8 cellular contexts compared by ENCODE assay signal in genomic region chr3:28348286-28348636, GRCh38. TPM values are rescaled to one million over a fixed set of nuclear protein-coding genes. Genes with fewer than 3 reads are reported as not detected.
DNase-seq lines count a peak whose midpoint lies in the region; ATAC-seq and TF ChIP-seq lines count a peak whose summit lies in the region.

No MANE protein-coding gene starts in this region.

- H3K36me3 ChIP-seq in H7 (replicated peaks; ENCODE audit: control insufficient read depth, insufficient read depth, low read length) (no peaks in the 10 kb centered on the region), cardiac muscle cell (no peaks in the 10 kb centered on the region)

- peaks cover 14% of the 10 kb centered on the region for H3K36me3 Mint-ChIP-seq in activated CD4-positive, alpha-beta memory T cell treated with anti-CD3 and anti-CD28 coated beads for 36 hours

- POLR2A ChIA-PET in activated CD4-positive, alpha-beta memory T cell treated with anti-CD3 and anti-CD28 coated beads for 36 hours (lab: Charles Lee): interaction anchor here (0.6 to 2.2 kb wide), 9 partner anchors 8 to 1001 kb away, joined by 3 to 12 read pairs (median 4); partner anchors contain the start of genes CMC1 and SLC4A7

- DNase-seq in AG20443 (ENCODE audit: low spot score) (peak; percentile 90), H7 (no peak), cardiac muscle cell (ENCODE audit: low read depth in 1 of 2, low spot score in 1 of 2) (no peak), putamen (ENCODE audit: low spot score) (peak; percentile 13), activated gamma-delta T cell treated with Interleukin-2 at 50 U/mL for 16 hours (no peak)
- DNase-seq in activated CD4-positive, alpha-beta memory T cell treated with anti-CD3 and anti-CD28 coated beads for 36 hours: no peak

- H3K4me3 Mint-ChIP-seq in activated CD4-positive, alpha-beta memory T cell treated with anti-CD3 and anti-CD28 coated beads for 36 hours: peak overlapping the region; percentile 95

- no peaks in the 10 kb centered on the region for H3K9me3 ChIP-seq in cardiac muscle cell (ENCODE audit: low read depth)

- H3K27ac ChIP-seq in cardiac muscle cell: peak overlapping the region; percentile 98

- H3K4me3 ChIP-seq in H7 (ENCODE audit: insufficient read depth, low read depth, low read length) (peak overlapping the region; percentile 84), cardiac muscle cell (peak overlapping the region; percentile 47)

- no peaks in the 10 kb centered on the region for H3K27me3 Mint-ChIP-seq in activated CD4-positive, alpha-beta memory T cell treated with anti-CD3 and anti-CD28 coated beads for 36 hours

- ATAC-seq in GM19467 (IDR thresholded peaks at IDR 0.05; ENCODE audit: unreplicated experiment): no peak
- no peak for ATAC-seq in GM21825 (IDR thresholded peaks at IDR 0.05; ENCODE audit: unreplicated experiment)

- peaks cover 2% of the 10 kb centered on the region for H3K9me3 Mint-ChIP-seq in activated CD4-positive, alpha-beta memory T cell treated with anti-CD3 and anti-CD28 coated beads for 36 hours

- H3K4me1 Mint-ChIP-seq in activated CD4-positive, alpha-beta memory T cell treated with anti-CD3 and anti-CD28 coated beads for 36 hours (ENCODE audit: low read depth): peaks cover 40% of the 10 kb centered on the region

- intact Hi-C loops in activated CD4-positive, alpha-beta memory T cell treated with anti-CD3 and anti-CD28 coated beads for 36 hours (cut with micrococcal nuclease): loop anchor here (1.0 to 10.0 kb wide), 3 partner anchors 107 to 993 kb away; partner anchors contain the start of gene CMC1

- TF ChIP-seq CTCF in cardiac muscle cell (IDR thresholded peaks at IDR 0.05; ENCODE audit: low read depth, low read length): no peak

- CTCF ChIA-PET in activated CD4-positive, alpha-beta memory T cell treated with anti-CD3 and anti-CD28 coated beads for 36 hours (lab: Charles Lee): interaction anchor here (1.2 to 2.6 kb wide), 4 partner anchors 9 to 636 kb away, joined by 3 to 23 read pairs (median 9); partner anchors contain the start of gene EOMES

- peaks cover 15% of the 10 kb centered on the region for H3K4me1 ChIP-seq in cardiac muscle cell (ENCODE audit: low read depth)

- H3K27me3 ChIP-seq in H7 (ENCODE audit: control insufficient read depth, insufficient read depth, low read length) (no peaks in the 10 kb centered on the region), cardiac muscle cell (no peaks in the 10 kb centered on the region)

- peak overlapping the region; percentile 88 for H3K27ac Mint-ChIP-seq in activated CD4-positive, alpha-beta memory T cell treated with anti-CD3 and anti-CD28 coated beads for 36 hours

RNA-seq across cellular contexts. Expression of gene ZCWPW2, which starts 0.3 kb away (rescaled TPM):
- total RNA-seq in H7 (2014; rRNA removed; shearing (Covaris generic)): 0.28 and 0.48 TPM in 2 replicates
- total RNA-seq in activated CD4-positive, alpha-beta memory T cell treated with anti-CD3 and anti-CD28 coated beads for 36 hours: under 1 TPM; 0.39 to 0.43 TPM
- total RNA-seq in cardiac muscle cell: 0.09 and 0.70 TPM in 2 replicates
- 2.4 and 2.9 TPM in 2 replicates for polyA plus RNA-seq in cardiac muscle cell

RNA-seq across cellular contexts. Expression of gene AZI2, which starts 0.4 kb away (rescaled TPM):
- total RNA-seq in H7 (2014; rRNA removed; shearing (Covaris generic)): 27.0 and 50.8 TPM in 2 replicates
- 10 to 100 TPM; 35.5 to 38.9 TPM for total RNA-seq in activated CD4-positive, alpha-beta memory T cell treated with anti-CD3 and anti-CD28 coated beads for 36 hours
- 49.3 and 65.5 TPM in 2 replicates for total RNA-seq in cardiac muscle cell
- 68.4 and 72.8 TPM in 2 replicates for polyA plus RNA-seq in cardiac muscle cell

Comparison
In these comparisons a context has a peak if more than half of its experiments do, and no peak if none do; other contexts are left out.
1. DNase-seq: peak in AG20443 (single experiment) and putamen (single experiment); none in H7 (single experiment), activated CD4-positive, alpha-beta memory T cell treated with anti-CD3 and anti-CD28 coated beads for 36 hours (single experiment), cardiac muscle cell (0 of 2) and activated gamma-delta T cell treated with Interleukin-2 at 50 U/mL for 16 hours (single experiment).